In the genomic region with DNA sequence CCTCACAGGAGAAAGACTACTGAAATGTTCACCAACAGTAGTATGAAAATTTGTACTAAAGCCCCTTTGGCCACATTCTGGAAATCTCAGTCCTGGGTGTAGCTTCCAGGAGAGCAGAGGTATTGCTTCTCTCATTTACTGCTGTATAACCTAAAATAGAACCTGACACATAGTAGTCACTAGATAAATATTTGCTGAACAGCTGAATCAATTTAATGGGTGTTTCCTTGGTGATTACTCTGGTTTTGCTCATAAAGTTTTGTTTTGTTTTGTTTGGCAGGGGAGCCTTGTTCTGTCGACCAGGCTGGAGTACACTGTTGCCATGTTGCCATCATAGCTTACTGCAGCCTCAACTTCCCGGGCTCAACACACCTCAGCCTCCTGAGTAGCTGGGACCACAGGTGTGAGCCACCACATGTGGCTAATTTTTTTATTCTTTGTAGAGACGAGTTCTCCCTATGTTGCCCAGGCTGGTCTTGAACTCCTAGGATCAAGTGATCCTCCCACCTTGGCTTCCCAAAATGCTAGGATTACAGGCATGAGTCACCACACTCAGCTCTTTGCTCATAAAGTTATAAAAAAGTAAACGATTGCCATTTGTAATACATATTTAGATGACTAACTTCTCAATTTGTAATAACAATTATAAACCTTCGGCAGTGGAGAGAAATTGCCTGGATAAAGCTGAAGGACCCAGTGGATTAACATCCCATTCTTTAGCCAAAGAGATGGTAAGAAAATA, we compare ENCODE assay signal across 13 cellular contexts. TPM values are rescaled to one million over a fixed set of nuclear protein-coding genes. Genes with fewer than 3 reads are reported as not detected.
DNase-seq lines count a peak whose midpoint lies in the region; TF ChIP-seq lines count a peak whose summit lies in the region.
"Had no signal": no experiment of that assay in that cellular context is flagged by ENCODE, and none has a peak within 500 bp of the region (broad histone marks: within the 10 kb centered on the region; RNA-seq: fewer than 3 reads in every experiment).

No MANE protein-coding gene starts in this region.

- no peaks in the 10 kb centered on the region for H3K36me3 ChIP-seq in fibroblast of lung (ENCODE audit: control insufficient read depth, insufficient read depth, low read length)
- H3K36me3 ChIP-seq: lower lobe of right lung had no signal

- DNase-seq in EL (peak; percentile 60), NCI-H748 treated with DMSO at 0.1 percent for 48 hours (lab: John Stamatoyannopoulos, UW) (peak; percentile 64), fibroblast of lung (ENCODE audit: low read depth in 2 of 2) (peak; percentile 57 to 58), renal cortical epithelial cell (ENCODE audit: low read depth) (peak; percentile 70), activated gamma-delta T cell (lab: John Stamatoyannopoulos, UW) (no peak), NCI-H510A treated with DMSO at 0.1 percent for 48 hours (lab: John Stamatoyannopoulos, UW) (no peak), D341Med (ENCODE audit: low spot score) (no peak)
- DNase-seq: activated naive CD4-positive, alpha-beta T cell treated with anti-CD3 and anti-CD28 coated beads, Interleukin-2, amount 10 ng/mL, durations not matched to agents 7 days and 5 days; hypothalamus; lower lobe of right lung; NCI-H524; stimulated activated CD4-positive, alpha-beta T cell treated with anti-CD3 and anti-CD28 coated beads, Interleukin-12 subunit alpha, Interleukin-12 subunit beta, amount 100 ng/mL, for 4 hours; substantia nigra had no signal

- H3K9ac ChIP-seq in fibroblast of lung (ENCODE audit: insufficient read depth, low read length): no peak overlapping the region

- H3K4me2 ChIP-seq in fibroblast of lung (ENCODE audit: extremely low read depth, insufficient read depth, low read length): no peak overlapping the region

- H3K27me3 ChIP-seq in fibroblast of lung (ENCODE audit: control insufficient read depth, insufficient read depth, low read length): no peaks in the 10 kb centered on the region

- no peaks in the 10 kb centered on the region for H3K79me2 ChIP-seq in fibroblast of lung (ENCODE audit: control insufficient read depth, insufficient read depth, low read length)

- no peaks in the 10 kb centered on the region for H4K20me1 ChIP-seq in fibroblast of lung (ENCODE audit: control insufficient read depth, extremely low read depth, insufficient read depth, low read length)

- peaks cover 3% of the 10 kb centered on the region for H3K4me1 ChIP-seq in fibroblast of lung (ENCODE audit: control insufficient read depth, extremely low read depth, insufficient read depth, low read length)
- H3K4me1 ChIP-seq: lower lobe of right lung had no signal

- no peaks in the 10 kb centered on the region for H3K9me3 ChIP-seq in fibroblast of lung (ENCODE audit: control insufficient read depth, insufficient read depth, low read depth, low read length)
- H3K9me3 ChIP-seq: lower lobe of right lung had no signal

- TF ChIP-seq CTCF in fibroblast of lung (conservative IDR thresholded peaks at IDR 0.05 in 1 of 2, IDR thresholded peaks at IDR 0.05 in 1 of 2; ENCODE audit: low read depth in 1 of 2, low read length in 2 of 2): no peak

- peak overlapping the region; percentile 59 for H3K27ac ChIP-seq in fibroblast of lung (ENCODE audit: insufficient read depth, low read length)
- H3K27ac ChIP-seq: lower lobe of right lung had no signal

- H3K4me3 ChIP-seq in fibroblast of lung (replicated peaks in 1 of 4; ENCODE audit: control extremely low read depth in 1 of 4, insufficient read depth in 1 of 4, low read depth in 3 of 4, low read length in 4 of 4): no peak overlapping the region
- H3K4me3 ChIP-seq: lower lobe of right lung had no signal

- no peak overlapping the region for H2AFZ ChIP-seq in fibroblast of lung (ENCODE audit: low read length)

RNA-seq across cellular contexts. Expression of a gene that starts 11.5 kb away (rescaled TPM):
- total RNA-seq in fibroblast of lung: 14.9 and 20.6 TPM in 2 replicates
- 4.8 and 7.4 TPM in 2 replicates for polyA plus RNA-seq in fibroblast of lung
- polyA plus RNA-seq in fibroblast of lung (2012): 5.2 and 8.8 TPM in 2 replicates
- polyA minus RNA-seq in fibroblast of lung (ENCODE audit: low replicate concordance): 9.0 and 11.9 TPM in 2 replicates
- 5.6 and 16.4 TPM in 2 replicates for total RNA-seq in renal cortical epithelial cell

Comparison
In these comparisons a context has a peak if more than half of its experiments do, and no peak if none do; other contexts are left out.
1. DNase-seq: peak in EL (single experiment), NCI-H748 treated with DMSO at 0.1 percent for 48 hours (single experiment), fibroblast of lung (2 of 2) and renal cortical epithelial cell (single experiment); none in activated gamma-delta T cell (single experiment), NCI-H510A treated with DMSO at 0.1 percent for 48 hours (single experiment) and D341Med (single experiment).